In the genomic region with DNA sequence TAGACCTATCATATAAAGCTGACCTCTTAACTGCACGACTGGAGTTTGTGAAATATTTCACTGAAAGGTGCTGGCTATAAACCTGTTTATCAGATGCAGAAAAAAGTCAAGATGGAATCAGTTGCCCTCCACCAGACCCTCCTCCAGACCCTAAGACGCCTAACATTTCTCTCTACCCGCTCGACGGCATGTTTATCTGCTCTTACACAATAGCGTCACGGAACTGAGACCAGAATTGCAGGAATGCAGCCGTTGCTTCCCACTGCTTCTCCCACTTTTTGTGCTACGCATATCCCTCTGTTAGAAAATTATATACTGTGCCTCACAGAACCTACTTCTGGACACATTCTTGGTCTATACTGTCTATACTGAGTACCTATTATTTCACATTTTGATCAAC, we compare ENCODE assay signal across 25 cellular contexts. TPM values are rescaled to one million over a fixed set of nuclear protein-coding genes. Genes with fewer than 3 reads are reported as not detected.
DNase-seq lines count a peak whose midpoint lies in the region; ATAC-seq and TF ChIP-seq lines count a peak whose summit lies in the region.
"Had no signal": no experiment of that assay in that cellular context is flagged by ENCODE, and none has a peak within 500 bp of the region (broad histone marks: within the 10 kb centered on the region; RNA-seq: fewer than 3 reads in every experiment).

No MANE protein-coding gene starts in this region.

- H3K4me3 ChIP-seq in choroid plexus epithelial cell (ENCODE audit: low read depth, low read length) (no peak overlapping the region), neuronal stem cell (ENCODE audit: low read length in 2 of 2) (no peak overlapping the region)
- H3K4me3 ChIP-seq: GM23338 had no signal

- no peak overlapping the region for H4K91ac ChIP-seq in neuronal stem cell (ENCODE audit: low read depth, low read length, poor library complexity)

- WGBS in neuronal stem cell (ENCODE audit: extremely low coverage in 2 of 2, insufficient read length in 2 of 2, insufficient replicate concordance in 1 of 2), 2 donors, result no CpG with 5 or more reads among the region's 9 CpGs

- H2BK15ac ChIP-seq in neuronal stem cell (ENCODE audit: low read length), result no peak overlapping the region

- H2AFZ ChIP-seq in neuronal stem cell (ENCODE audit: low read length), result no peak overlapping the region
- H2AFZ ChIP-seq: GM23338 had no signal

- no peak overlapping the region for H3K14ac ChIP-seq in neuronal stem cell (ENCODE audit: low read length)

- H2AK5ac ChIP-seq in neuronal stem cell (ENCODE audit: low read depth, low read length), result no peak overlapping the region

- no peak overlapping the region for H2BK5ac ChIP-seq in neuronal stem cell (ENCODE audit: low read length)

- H3K27ac ChIP-seq in neuronal stem cell (replicated peaks; ENCODE audit: low read length), result no peak overlapping the region

- TF ChIP-seq CTCF in choroid plexus epithelial cell (conservative IDR thresholded peaks at IDR 0.05; ENCODE audit: low read depth, low read length), result no peak

- no peak overlapping the region for H4K8ac ChIP-seq in neuronal stem cell (ENCODE audit: low read depth, low read length)

- H3K9me3 ChIP-seq in neuronal stem cell (replicated peaks in 1 of 2; ENCODE audit: control insufficient read depth in 2 of 2, insufficient read depth in 1 of 2, low read depth in 1 of 2, low read length in 2 of 2), result peaks cover 0 to 3% of the 10 kb centered on the region in 2 donors
- H3K9me3 ChIP-seq: BE2C had no signal

- H3K4me2 ChIP-seq in neuronal stem cell (ENCODE audit: insufficient read depth, low read length, poor library complexity, severe bottlenecking), result no peak overlapping the region
- H3K4me2 ChIP-seq: GM23338 had no signal

- H2BK12ac ChIP-seq in neuronal stem cell (ENCODE audit: low read length), result no peak overlapping the region

- no peak overlapping the region for H3K23ac ChIP-seq in neuronal stem cell (ENCODE audit: low read depth, low read length, poor library complexity)

- ATAC-seq in HG03565 (IDR thresholded peaks at IDR 0.05; ENCODE audit: unreplicated experiment), result no peak
- ATAC-seq: GM23338, HCT116, PC-3 had no signal

- H3K36me3 ChIP-seq in neuronal stem cell (replicated peaks in 1 of 2; ENCODE audit: control insufficient read depth in 2 of 2, insufficient read depth in 2 of 2, low read length in 2 of 2), result no peaks in the 10 kb centered on the region
- H3K36me3 ChIP-seq: BE2C had no signal

- H3K27me3 ChIP-seq in neuronal stem cell (ENCODE audit: control insufficient read depth in 3 of 3, insufficient read depth in 3 of 3, low read depth in 1 of 3, low read length in 3 of 3), result peaks cover 0 to 4% (median 0%) of the 10 kb centered on the region in 3 experiments
- H3K27me3 ChIP-seq: BE2C had no signal

- H2BK120ac ChIP-seq in neuronal stem cell (ENCODE audit: low read depth, low read length), result no peak overlapping the region

- no peaks in the 10 kb centered on the region for H3K4me1 ChIP-seq in neuronal stem cell (ENCODE audit: control insufficient read depth in 2 of 2, insufficient read depth in 1 of 2, low read depth in 1 of 2, low read length in 2 of 2)
- H3K4me1 ChIP-seq: BE2C had no signal

- no peaks in the 10 kb centered on the region for H3K79me1 ChIP-seq in neuronal stem cell (ENCODE audit: low read depth, low read length)

- no peak overlapping the region for H3K4ac ChIP-seq in neuronal stem cell (ENCODE audit: low read length)

- no peak overlapping the region for H3K18ac ChIP-seq in neuronal stem cell (ENCODE audit: low read length)

- H3K9ac ChIP-seq in neuronal stem cell (ENCODE audit: low read depth, low read length, poor library complexity), result no peak overlapping the region

- DNase-seq in EH (ENCODE audit: low read depth) (peak; percentile 43), choroid plexus epithelial cell (ENCODE audit: low read depth) (peak; percentile 35), left kidney (ENCODE audit: low read depth, low spot score) (peak; percentile 81), renal cortical epithelial cell (ENCODE audit: low read depth) (peak; percentile 25), cerebellar cortex (ENCODE audit: low spot score) (no peak), GM19238 (ENCODE audit: insufficient read length, low spot score) (no peak), neuronal stem cell (ENCODE audit: low spot score) (no peak)
- DNase-seq: BE2C; CD4-positive, CD25-positive, alpha-beta regulatory T cell; COR-L47; DMS 273 treated with DMSO at 0.1 percent for 48 hours; GDM1; KG1; MV-4-11; NCI-H1694 treated with DMSO at 0.1 percent for 48 hours; NCI-H2107; NCI-H2227 treated with DMSO at 0.1 percent for 48 hours; NCI-H524 treated with DMSO at 0.1 percent for 48 hours; PC-3; RPMI8226; SIG-M5 had no signal

RNA-seq across cellular contexts. Expression of a gene that starts 28.2 kb away (rescaled TPM):
- 0.52 and 1.5 TPM in 2 replicates for total RNA-seq in renal cortical epithelial cell
- 8.9 TPM for polyA plus RNA-seq in neuronal stem cell (2013, experiment 1 of 2)
- 9.1 TPM for polyA plus RNA-seq in neuronal stem cell (2013, experiment 2 of 2)
- total RNA-seq: CD4-positive, CD25-positive, alpha-beta regulatory T cell had no signal

RNA-seq across cellular contexts. Expression of a gene that starts 54.3 kb away (rescaled TPM):
- 104 and 146 TPM in 2 replicates for total RNA-seq in renal cortical epithelial cell
- 74.6 TPM for polyA plus RNA-seq in neuronal stem cell (2013, experiment 1 of 2)
- 73.7 TPM for polyA plus RNA-seq in neuronal stem cell (2013, experiment 2 of 2)
- total RNA-seq: CD4-positive, CD25-positive, alpha-beta regulatory T cell had no signal
- polyA plus RNA-seq: CD4-positive, CD25-positive, alpha-beta regulatory T cell had no signal

RNA-seq across cellular contexts. Expression of a gene that starts 58.0 kb away (rescaled TPM):
- 0.35 and 0.60 TPM in 2 replicates for total RNA-seq in renal cortical epithelial cell
- polyA plus RNA-seq in neuronal stem cell (2013, experiment 1 of 2), result 2.9 TPM
- 2.7 TPM for polyA plus RNA-seq in neuronal stem cell (2013, experiment 2 of 2)
- total RNA-seq: A172; CD4-positive, CD25-positive, alpha-beta regulatory T cell; PC-3 had no signal
- polyA plus RNA-seq: CD4-positive, CD25-positive, alpha-beta regulatory T cell had no signal

Comparison
In these comparisons a context has a peak if more than half of its experiments do, and no peak if none do; other contexts are left out.
1. DNase-seq: peak in EH (single experiment), choroid plexus epithelial cell (single experiment), left kidney (single experiment) and renal cortical epithelial cell (single experiment); none in cerebellar cortex (single experiment), GM19238 (single experiment) and neuronal stem cell (single experiment).